In genomic region chr6:3990692-3991491, GRCh38 we compare ENCODE assay signal across 8 cellular contexts.
DNase-seq lines count a peak whose midpoint lies in the region; ATAC-seq and TF ChIP-seq lines count a peak whose summit lies in the region.

No MANE protein-coding gene starts in this region.

- peaks cover 38% of the 10 kb centered on the region for H3K4me1 Mint-ChIP-seq in chondrocyte (ENCODE audit: low read depth)

- peak overlapping the region; percentile 75 for H3K27ac Mint-ChIP-seq in chondrocyte (ENCODE audit: unreplicated experiment)

- peak; percentile 93 for TF ChIP-seq CTCF in chondrocyte (IDR thresholded peaks at IDR 0.05)

- H3K4me3 Mint-ChIP-seq in chondrocyte (ENCODE audit: unreplicated experiment), result peak overlapping the region; percentile 5

- in situ Hi-C loops in G401 (cut with HindIII; ENCODE audit: low sequenced_read_pairs), result no loop called here

- no peaks in the 10 kb centered on the region for H3K36me3 Mint-ChIP-seq in chondrocyte (ENCODE audit: low read depth)

- H3K9me3 Mint-ChIP-seq in chondrocyte (ENCODE audit: low read depth), result no peaks in the 10 kb centered on the region

- ATAC-seq in HG02943 (IDR thresholded peaks at IDR 0.05; ENCODE audit: low read depth, unreplicated experiment) (peak; percentile 74), left lobe of liver (peak; percentile 98), HG03025 (IDR thresholded peaks at IDR 0.05; ENCODE audit: low FRiP score, unreplicated experiment) (no peak)

- H3K27me3 Mint-ChIP-seq in chondrocyte (ENCODE audit: low read depth), result no peaks in the 10 kb centered on the region

- peak; percentile 87 for DNase-seq in G401 (ENCODE audit: low spot score)
- DNase-seq in NCI-H226, result peak; percentile 54
- peak; percentile 49 for DNase-seq in activated CD4-positive, alpha-beta T cell treated with anti-CD3 and anti-CD28 coated beads for 1 hour
- DNase-seq in chondrocyte (ENCODE audit: low spot score), result no peak
- DNase-seq in left lobe of liver (ENCODE audit: low spot score), result peak; percentile 90
- peak; percentile 41 to 65 (median 60) for DNase-seq in stimulated activated CD4-positive, alpha-beta T cell treated with anti-CD3 and anti-CD28 coated beads, Interleukin-1b, Interleukin-23, amount 100 ng/mL, for 24 hours (ENCODE audit: low read depth in 4 of 4, low spot score in 1 of 4)
